ENCODE assay signal across 1 cellular context in the genomic region with DNA sequence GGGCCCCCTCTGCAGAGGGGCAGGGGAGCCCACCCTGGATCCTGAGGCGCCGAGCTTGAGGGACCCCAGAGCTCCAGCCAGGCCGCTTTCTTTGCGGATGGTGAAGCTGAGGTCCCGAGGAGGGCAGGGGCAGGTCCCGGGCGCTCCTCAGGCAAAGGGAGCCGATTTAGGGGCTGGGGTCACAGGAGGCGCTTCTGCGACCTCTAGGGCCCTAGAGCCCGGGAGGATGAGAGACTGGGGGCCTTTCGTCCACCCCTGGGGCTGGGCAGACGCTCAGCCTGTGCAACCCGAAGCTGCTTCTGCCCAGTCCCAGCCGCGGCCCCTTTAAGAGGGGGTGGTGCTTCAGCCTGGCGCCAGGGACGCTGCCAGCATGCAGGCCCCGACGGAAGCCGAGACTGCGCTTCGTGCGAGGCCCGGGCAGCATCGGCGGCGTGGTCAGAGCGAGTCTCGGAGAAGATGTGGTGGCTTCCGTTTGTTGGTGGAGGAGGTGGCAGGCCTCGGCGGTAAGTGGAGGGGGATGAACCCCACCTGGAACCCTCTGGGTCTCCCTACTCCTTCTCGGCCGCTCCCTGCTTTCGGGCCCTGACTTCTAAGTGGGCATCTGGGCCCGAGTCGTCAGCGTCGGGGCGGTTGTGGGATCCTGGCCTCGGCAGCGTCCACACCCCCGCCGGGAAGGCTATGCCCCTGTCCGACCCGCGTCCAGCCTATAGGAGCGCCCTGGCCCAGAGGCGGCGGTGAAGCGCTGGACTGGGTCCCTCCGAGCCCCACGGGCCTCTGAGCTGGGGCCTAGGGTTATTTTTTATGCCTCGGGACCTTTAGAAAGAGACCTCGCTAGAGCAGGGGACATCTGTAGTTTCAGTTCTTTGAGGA.
TF ChIP-seq lines count a peak whose summit lies in the region.

No MANE protein-coding gene starts in this region.

TF ChIP-seq in HepG2, 621 proteins besides CTCF, POLR2A, EP300 and RAD21:
- TF ChIP-seq GABPB1 (CRISPR knock-in tag; IDR thresholded peaks at IDR 0.05) = peak; percentile 21; the same call in 1 of the 2 replicates
- TF ChIP-seq, protein P1, sequence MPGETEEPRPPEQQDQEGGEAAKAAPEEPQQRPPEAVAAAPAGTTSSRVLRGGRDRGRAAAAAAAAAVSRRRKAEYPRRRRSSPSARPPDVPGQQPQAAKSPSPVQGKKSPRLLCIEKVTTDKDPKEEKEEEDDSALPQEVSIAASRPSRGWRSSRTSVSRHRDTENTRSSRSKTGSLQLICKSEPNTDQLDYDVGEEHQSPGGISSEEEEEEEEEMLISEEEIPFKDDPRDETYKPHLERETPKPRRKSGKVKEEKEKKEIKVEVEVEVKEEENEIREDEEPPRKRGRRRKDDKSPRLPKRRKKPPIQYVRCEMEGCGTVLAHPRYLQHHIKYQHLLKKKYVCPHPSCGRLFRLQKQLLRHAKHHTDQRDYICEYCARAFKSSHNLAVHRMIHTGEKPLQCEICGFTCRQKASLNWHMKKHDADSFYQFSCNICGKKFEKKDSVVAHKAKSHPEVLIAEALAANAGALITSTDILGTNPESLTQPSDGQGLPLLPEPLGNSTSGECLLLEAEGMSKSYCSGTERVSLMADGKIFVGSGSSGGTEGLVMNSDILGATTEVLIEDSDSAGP (CRISPR knock-in tag; IDR thresholded peaks at IDR 0.05; ENCODE audit: borderline replicate concordance) = peak; percentile 63; the same call in 1 of the 2 replicates
- TF ChIP-seq ZNF777 (CRISPR knock-in tag; IDR thresholded peaks at IDR 0.05) = peak; percentile 48; the same call in 1 of the 2 replicates
